Comparison of ENCODE assay signal across 8 cellular contexts in the genomic region with DNA sequence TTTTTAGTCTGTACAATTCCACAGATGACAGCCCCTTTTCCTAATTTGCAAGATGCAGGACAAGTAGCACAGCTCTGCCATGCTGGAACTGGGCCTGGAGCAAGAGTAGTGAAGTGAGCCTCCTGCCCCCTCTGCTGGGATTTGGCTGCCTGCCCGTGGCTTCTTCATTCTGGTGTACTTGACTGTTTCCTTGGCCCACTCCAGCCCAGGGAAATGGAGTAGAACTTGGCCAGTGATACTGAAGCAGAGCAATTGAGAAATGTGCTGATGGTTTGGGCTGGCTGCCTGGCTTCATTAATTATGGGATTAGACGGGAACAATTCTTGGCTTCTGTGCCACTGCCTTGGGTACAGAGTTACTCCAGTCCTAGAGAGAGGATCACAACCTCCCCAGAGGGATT. TPM values are rescaled to one million over a fixed set of nuclear protein-coding genes. Genes with fewer than 3 reads are reported as not detected.
DNase-seq lines count a peak whose midpoint lies in the region; FAIRE-seq and TF ChIP-seq lines count a peak whose summit lies in the region.

No MANE protein-coding gene starts in this region.

- peaks cover 9% of the 10 kb centered on the region in 2 experiments for H3K4me1 Mint-ChIP-seq in H9
- peaks cover 69% of the 10 kb centered on the region for H3K4me1 Mint-ChIP-seq in activated T-cell treated with anti-CD3 and anti-CD28 coated beads, Interleukin-2, amount 50 U/mL, for 24 hours (ENCODE audit: low read depth)

- no peak overlapping the region for H2BK12ac ChIP-seq in H9 (ENCODE audit: insufficient read length, low read depth, low read length)

- no peaks in the 10 kb centered on the region for H3K4me1 ChIP-seq in H9 (ENCODE audit: insufficient read depth, low read length)
- H3K4me1 ChIP-seq in ascending aorta: peaks cover 6 to 24% of the 10 kb centered on the region in 2 donors
- peaks cover 20% of the 10 kb centered on the region for H3K4me1 ChIP-seq in hepatocyte (ENCODE audit: insufficient read depth)
- peaks cover 3 to 12% of the 10 kb centered on the region in 2 donors for H3K4me1 ChIP-seq in small intestine (ENCODE audit: control insufficient read depth in 2 of 2, insufficient read depth in 1 of 2, low read depth in 1 of 2, low read length in 1 of 2)

- no peak overlapping the region for H3K14ac ChIP-seq in H9 (ENCODE audit: insufficient read depth, low read length)

- no peak overlapping the region for H3K27ac Mint-ChIP-seq in H9
- no peak overlapping the region for H3K27ac Mint-ChIP-seq in activated T-cell treated with anti-CD3 and anti-CD28 coated beads, Interleukin-2, amount 50 U/mL, for 24 hours

- no peaks in the 10 kb centered on the region for H3K9me2 ChIP-seq in hepatocyte (replicated peaks; ENCODE audit: insufficient read depth)

- no peak overlapping the region for H3K23ac ChIP-seq in H9 (ENCODE audit: insufficient read length, low read depth, low read length)

- H4K5ac ChIP-seq in H9 (ENCODE audit: insufficient read length, low read depth, low read length): no peak overlapping the region

- no peak overlapping the region for H2BK120ac ChIP-seq in H9 (ENCODE audit: low read depth, low read length, poor library complexity, severe bottlenecking)

- peaks cover 0 to 3% (median 1%) of the 10 kb centered on the region in 3 experiments; a peak in 4 of 7 replicates for H3K36me3 Mint-ChIP-seq in H9 (ENCODE audit: insufficient read depth in 1 of 3, low read depth in 3 of 3)
- H3K36me3 Mint-ChIP-seq in activated T-cell treated with anti-CD3 and anti-CD28 coated beads, Interleukin-2, amount 50 U/mL, for 24 hours (ENCODE audit: low read depth): peaks cover 6% of the 10 kb centered on the region

- H3K36me3 ChIP-seq in ascending aorta (no peaks in the 10 kb centered on the region), hepatocyte (replicated peaks; ENCODE audit: insufficient read depth, low read depth) (no peaks in the 10 kb centered on the region), small intestine (ENCODE audit: control insufficient read depth in 2 of 2, insufficient read depth in 2 of 2, low read length in 2 of 2) (no peaks in the 10 kb centered on the region)

- no peak overlapping the region for H3K4ac ChIP-seq in H9 (ENCODE audit: low read depth, low read length)

- H3K4me2 ChIP-seq in H9 (ENCODE audit: insufficient read depth, insufficient read length, low read length) (no peak overlapping the region), hepatocyte (no peak overlapping the region)

- no peak overlapping the region for H3T11ph ChIP-seq in H9 (ENCODE audit: low read length)

- H3K27me3 ChIP-seq in H9 (ENCODE audit: insufficient read depth, low read length): peaks cover 6% of the 10 kb centered on the region; the same call in 1 of the 2 replicates
- H3K27me3 ChIP-seq in ascending aorta: no peaks in the 10 kb centered on the region
- H3K27me3 ChIP-seq in hepatocyte: no peaks in the 10 kb centered on the region
- H3K27me3 ChIP-seq in small intestine (ENCODE audit: control insufficient read depth in 2 of 2, insufficient read depth in 2 of 2, low read length in 2 of 2): no peaks in the 10 kb centered on the region

- peaks cover 3% of the 10 kb centered on the region for H3K23me2 ChIP-seq in H9 (ENCODE audit: insufficient read length, low read depth, low read length, poor library complexity, severe bottlenecking)

- H3K18ac ChIP-seq in H9 (ENCODE audit: insufficient read length, low read depth, low read length): no peak overlapping the region

- H3K79me1 ChIP-seq in H9 (ENCODE audit: insufficient read depth, low read depth, low read length, poor library complexity, severe bottlenecking): no peaks in the 10 kb centered on the region

- H3K4me3 Mint-ChIP-seq in H9: no peak overlapping the region
- H3K4me3 Mint-ChIP-seq in activated T-cell treated with anti-CD3 and anti-CD28 coated beads, Interleukin-2, amount 50 U/mL, for 24 hours: no peak overlapping the region

- no peak overlapping the region for H4K8ac ChIP-seq in H9 (replicated peaks; ENCODE audit: insufficient read length, low read depth, low read length)

- no peak for FAIRE-seq in small intestine (lab: Jason Lieb, UNC)

- H3K79me2 ChIP-seq in H9 (ENCODE audit: insufficient read depth, low read length) (0 out of 2 replicates have a peak, but pooled peaks cover 2% of the 10 kb centered on the region), hepatocyte (peaks cover 27% of the 10 kb centered on the region)

- H2BK20ac ChIP-seq in H9 (ENCODE audit: low read depth, low read length, poor library complexity, severe bottlenecking): no peak overlapping the region

- no peaks in the 10 kb centered on the region for H4K20me1 ChIP-seq in H9 (ENCODE audit: control insufficient read depth, insufficient read depth, insufficient read length)
- H4K20me1 ChIP-seq in hepatocyte (ENCODE audit: insufficient read depth, poor library complexity, severe bottlenecking): no peaks in the 10 kb centered on the region

- H3K9me3 ChIP-seq in H9 (ENCODE audit: control insufficient read depth, low read depth, low read length): no peaks in the 10 kb centered on the region
- H3K9me3 ChIP-seq in ascending aorta: no peaks in the 10 kb centered on the region
- H3K9me3 ChIP-seq in hepatocyte (ENCODE audit: low read depth): no peaks in the 10 kb centered on the region
- H3K9me3 ChIP-seq in small intestine (ENCODE audit: control insufficient read depth, low read depth): no peaks in the 10 kb centered on the region

- peaks cover 22% of the 10 kb centered on the region for H3K27me3 Mint-ChIP-seq in H9 (ENCODE audit: low read depth)
- H3K27me3 Mint-ChIP-seq in activated T-cell treated with anti-CD3 and anti-CD28 coated beads, Interleukin-2, amount 50 U/mL, for 24 hours: no peaks in the 10 kb centered on the region

- intact Hi-C loops in ascending aorta (cut with DNase I): loop anchor here (1.0 to 5.0 kb wide), 3 partner anchors 128 to 1333 kb away; a partner anchor contains a TSS

- H3K27ac ChIP-seq in H9 (ENCODE audit: insufficient read length, low read depth, low read length): no peak overlapping the region
- peak overlapping the region; percentile 64 to 88 for H3K27ac ChIP-seq in ascending aorta
- H3K27ac ChIP-seq in hepatocyte: no peak overlapping the region
- H3K27ac ChIP-seq in small intestine (ENCODE audit: low read depth in 1 of 2, low read length in 1 of 2): peak overlapping the region in 1 of 2 donors; percentile 64

- no peak overlapping the region for H2AK5ac ChIP-seq in H9 (ENCODE audit: insufficient read length, low read length)

- H3K9me3 Mint-ChIP-seq in H9: peaks cover 2 to 3% of the 10 kb centered on the region in 2 experiments; a peak in 3 of 5 replicates
- no peaks in the 10 kb centered on the region for H3K9me3 Mint-ChIP-seq in activated T-cell treated with anti-CD3 and anti-CD28 coated beads, Interleukin-2, amount 50 U/mL, for 24 hours

- DNase-seq in H9 (no peak), ascending aorta (ENCODE audit: low spot score in 2 of 2) (peak; percentile 46 to 93), hepatocyte (ENCODE audit: low spot score) (peak; percentile 46), small intestine (peak; percentile 18), NCI-H526 (lab: John Stamatoyannopoulos, UW) (no peak), SW480 (ENCODE audit: low spot score) (no peak), NOMO-1 treated with DMSO at 0.1 percent for 48 hours (lab: John Stamatoyannopoulos, UW; ENCODE audit: unreplicated experiment) (no peak)
- no peak for DNase-seq in activated T-cell treated with anti-CD3 and anti-CD28 coated beads, Interleukin-2, amount 50 U/mL, for 24 hours

- no peak overlapping the region for H4K91ac ChIP-seq in H9 (ENCODE audit: insufficient read length, low read depth, low read length)

- no peak overlapping the region for H2AFZ ChIP-seq in H9 (ENCODE audit: low read length)
- H2AFZ ChIP-seq in hepatocyte: no peak overlapping the region

- WGBS in H9 (ENCODE audit: extremely low coverage, insufficient read length, low lambda C conversion rate): no CpG with 5 or more reads among the region's 2 CpGs
- WGBS in hepatocyte (ENCODE audit: low lambda C conversion rate, missing lambda C conversion rate): 50% methylated on average over 2 of the region's 2 CpGs
- WGBS in small intestine, 3 donors: 32 to 38% (median 34%) methylated on average over 2 of the region's 2 CpGs

- H3K4me3 ChIP-seq in ascending aorta (peak overlapping the region in 1 of 2 donors; percentile 2), hepatocyte (no peak overlapping the region), small intestine (ENCODE audit: low read depth in 1 of 2, low read length in 2 of 2) (no peak overlapping the region)

- no peak overlapping the region for H3K9ac ChIP-seq in H9 (ENCODE audit: extremely low read depth, insufficient read length, low read length)

- no peak overlapping the region for H2BK5ac ChIP-seq in H9 (ENCODE audit: insufficient read length, low read length)

- no peak overlapping the region for H2BK15ac ChIP-seq in H9 (ENCODE audit: low read depth, low read length)

- no peak overlapping the region for H3K56ac ChIP-seq in H9 (ENCODE audit: insufficient read length, low read depth, low read length)

- peak; percentile 33; the same call in 2 of the 3 replicates for TF ChIP-seq CTCF in H9 (conservative IDR thresholded peaks at IDR 0.05)
- TF ChIP-seq CTCF in ascending aorta (IDR thresholded peaks at IDR 0.05): no peak
- TF ChIP-seq CTCF in hepatocyte (IDR thresholded peaks at IDR 0.05; ENCODE audit: poor library complexity): no peak

RNA-seq across cellular contexts. Expression of a gene that starts 2.8 kb away (rescaled TPM):
- total RNA-seq in H9 (2021): 3.7 and 4.0 TPM in 2 replicates
- 14.4 TPM for total RNA-seq in ascending aorta
- total RNA-seq in hepatocyte: 15.2 and 21.9 TPM in 2 replicates
- 6.8 and 7.5 TPM in 2 replicates for polyA plus RNA-seq in hepatocyte
- 10 to 100 TPM; 25.9 to 58.1 (median 28.6) TPM for polyA plus RNA-seq in small intestine

Comparison
In these comparisons a context has a peak if more than half of its experiments do, and no peak if none do; other contexts are left out.
1. DNase-seq: peak in ascending aorta (2 of 2), hepatocyte (single experiment) and small intestine (single experiment); none in H9 (single experiment), NCI-H526 (0 of 2), SW480 (single experiment), activated T-cell treated with anti-CD3 and anti-CD28 coated beads, Interleukin-2, amount 50 U/mL, for 24 hours (single experiment) and NOMO-1 treated with DMSO at 0.1 percent for 48 hours (single experiment).
2. H3K27ac ChIP-seq: peak in ascending aorta (2 of 2); none in H9 (single experiment) and hepatocyte (single experiment).